1 cellular context compared by ENCODE assay signal in the genomic region with DNA sequence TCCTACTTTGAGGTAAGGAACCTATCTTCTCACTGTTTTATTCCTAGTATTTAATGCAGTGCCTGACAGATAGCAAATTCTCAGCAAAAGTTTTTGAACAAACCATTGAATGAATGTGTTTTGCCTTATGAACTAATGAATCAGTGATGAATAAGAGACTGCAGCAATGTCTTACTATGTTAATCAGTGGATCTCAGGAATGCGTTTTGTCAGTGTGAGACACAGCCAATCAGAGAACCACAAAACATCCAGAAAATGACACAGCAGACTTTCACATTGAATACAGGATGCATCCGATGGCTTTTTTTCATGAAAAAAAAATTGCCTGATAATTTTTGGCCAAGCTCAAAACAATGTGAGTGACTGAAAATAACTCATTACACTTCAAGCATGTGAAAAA.
TF ChIP-seq lines count a peak whose summit lies in the region.

No MANE protein-coding gene starts in this region.

TF ChIP-seq in GM12878, 131 proteins besides CTCF, POLR2A, EP300 and RAD21:
- TF ChIP-seq NR2C1 (IDR thresholded peaks at IDR 0.05) = no peak
- TF ChIP-seq MTA2 (IDR thresholded peaks at IDR 0.05; ENCODE audit: low read depth) = no peak
- peak; percentile 90 for TF ChIP-seq ZNF24 (IDR thresholded peaks at IDR 0.05)
